ENCODE assay signal across 14 cellular contexts in genomic region chr2:224666951-224667553, GRCh38. TPM values are rescaled to one million over a fixed set of nuclear protein-coding genes. Genes with fewer than 3 reads are reported as not detected.
DNase-seq lines count a peak whose midpoint lies in the region; ATAC-seq, FAIRE-seq and TF ChIP-seq lines count a peak whose summit lies in the region.
"Had no signal": no experiment of that assay in that cellular context is flagged by ENCODE, and none has a peak within 500 bp of the region (broad histone marks: within the 10 kb centered on the region; RNA-seq: fewer than 3 reads in every experiment).

No MANE protein-coding gene starts in this region.

- in situ Hi-C loops in GM12878 (cut with MboI), result no loop called here

- intact Hi-C loops in GM12878 (cut with micrococcal nuclease; ENCODE audit: unreplicated experiment) (loop anchor here (1.0 to 10.0 kb wide), 4 partner anchors 85 to 378 kb away; partner anchors contain the start of gene DOCK10), body of pancreas (cut with DNase I) (no loop called here), psoas muscle (cut with DNase I) (no loop called here)

- no peaks in the 10 kb centered on the region for H3K79me2 ChIP-seq in GM12878 (ENCODE audit: control insufficient read depth, insufficient read depth, low read length)

- TF ChIP-seq RAD21 in GM12878 (IDR thresholded peaks at IDR 0.05; ENCODE audit: insufficient read depth, low read depth, low read length), result no peak

- no peaks in the 10 kb centered on the region for H4K20me1 ChIP-seq in GM12878 (ENCODE audit: control insufficient read depth, insufficient read depth)

- H3K9ac ChIP-seq in GM12878 (ENCODE audit: control insufficient read depth, insufficient read depth, low read length), result no peak overlapping the region

- TF ChIP-seq CTCF in GM12878 (IDR thresholded peaks at IDR 0.05 in 2 of 3, conservative IDR thresholded peaks at IDR 0.05 in 1 of 3; ENCODE audit: control insufficient read depth in 2 of 3, extremely low read depth in 1 of 3, insufficient read depth in 1 of 3, low read depth in 3 of 3, low read length in 3 of 3) (no peak), body of pancreas (IDR thresholded peaks at IDR 0.05) (no peak), psoas muscle (IDR thresholded peaks at IDR 0.05) (no peak)

- H3K9me3 ChIP-seq in GM12878 (replicated peaks; ENCODE audit: control insufficient read depth, insufficient read depth, low read length) (peaks cover 11% of the 10 kb centered on the region; the same call in 2 of the 3 replicates), body of pancreas (peaks cover 0 to 9% (median 0%) of the 10 kb centered on the region in 3 donors), psoas muscle (no peaks in the 10 kb centered on the region)

- H3K4me3 ChIP-seq in GM12878, result 0 out of 2 replicates have a peak overlapping the region, but pooled peaks have one; percentile 10
- H3K4me3 ChIP-seq in body of pancreas, result no peak overlapping the region
- no peak overlapping the region for H3K4me3 ChIP-seq in psoas muscle

- peak; percentile 96 to 97 for TF ChIP-seq EP300 in GM12878 (IDR thresholded peaks at IDR 0.05; ENCODE audit: borderline replicate concordance in 1 of 2, control insufficient read depth in 1 of 2, low read depth in 2 of 2, low read length in 2 of 2)

- peak overlapping the region; percentile 57 for H3K4me2 ChIP-seq in GM12878 (ENCODE audit: control insufficient read depth, insufficient read depth)

- SMC1A ChIA-PET in GM12878 (lab: Charles Lee; ENCODE audit: uncharacterized antibody, unreplicated experiment), result interaction anchor here (0.7 to 1.3 kb wide), 6 partner anchors 13 to 163 kb away, joined by 3 to 5 read pairs (median 3); no protein-coding TSS in a partner anchor

- H3K36me3 ChIP-seq in GM12878 (ENCODE audit: control insufficient read depth in 2 of 2, insufficient read depth in 2 of 2, low read length in 1 of 2) (no peaks in the 10 kb centered on the region), body of pancreas (replicated peaks in 1 of 2; ENCODE audit: insufficient read depth in 1 of 2, low read depth in 2 of 2) (no peaks in the 10 kb centered on the region), psoas muscle (ENCODE audit: insufficient read depth in 1 of 2, low read depth in 1 of 2) (no peaks in the 10 kb centered on the region)

- TF ChIP-seq POLR2A in GM12878 (IDR thresholded peaks at IDR 0.05; ENCODE audit: low read depth, low read length), result no peak
- no peak for TF ChIP-seq POLR2A in body of pancreas (IDR thresholded peaks at IDR 0.05)

- RAD21 ChIA-PET in GM12878 (lab: Charles Lee; ENCODE audit: unreplicated experiment), result interaction anchor here (0.7 to 0.9 kb wide), 3 partner anchors 16 to 56 kb away, joined by 3 to 5 read pairs (median 3); no protein-coding TSS in a partner anchor

- H3K27ac ChIP-seq in GM12878 (ENCODE audit: control insufficient read depth, insufficient read depth) (peak overlapping the region; percentile 48), body of pancreas (no peak overlapping the region), psoas muscle (no peak overlapping the region)

- BruUV-seq in GM12878 (replicated peaks; lab: Mats Ljungman, UMichigan), result no TSS peak

- no peak overlapping the region; the same call in 1 of the 2 replicates for H2AFZ ChIP-seq in GM12878 (ENCODE audit: control insufficient read depth, low read depth, low read length)

- ATAC-seq in GM18868 (IDR thresholded peaks at IDR 0.05; ENCODE audit: unreplicated experiment) (peak; percentile 97), GM21528 (IDR thresholded peaks at IDR 0.05; ENCODE audit: low FRiP score, unreplicated experiment) (peak; percentile 97), HG03103 (IDR thresholded peaks at IDR 0.05; ENCODE audit: low read depth, unreplicated experiment) (peak; percentile 98), GM12878 (peak; percentile 97), body of pancreas (no peak), psoas muscle (no peak)

- peak; percentile 96 for FAIRE-seq in GM12878 (lab: Jason Lieb, UNC)

- CTCF ChIA-PET in GM12878 (lab: Yijun Ruan, JAX), result interaction anchor here (0.6 to 1.3 kb wide), 4 partner anchors 10 to 220 kb away, joined by 3 to 6 read pairs (median 4); no protein-coding TSS in a partner anchor

- H3K4me1 ChIP-seq in GM12878 (ENCODE audit: control insufficient read depth, insufficient read depth, low read length) (peaks cover 3% of the 10 kb centered on the region), body of pancreas (no peaks in the 10 kb centered on the region), psoas muscle (no peaks in the 10 kb centered on the region)

- POLR2A ChIA-PET in GM12878 (lab: Charles Lee), result interaction anchor here (0.7 kb wide), 1 partner anchor 28 kb away, joined by 3 read pairs; no protein-coding TSS in a partner anchor

- DNase-seq in GM12878 (ENCODE audit: low read depth, low spot score) (peak; percentile 92), hippocampal formation (lab: John Stamatoyannopoulos, UW) (no peak), UCSD-AML1 (lab: John Stamatoyannopoulos, UW; ENCODE audit: unreplicated experiment) (no peak), body of pancreas (no peak), psoas muscle (no peak)
- DNase-seq: activated CD4-positive, alpha-beta T cell treated with anti-CD3 and anti-CD28 coated beads for 4 hours; NCI-H187 treated with DMSO at 0.1 percent for 48 hours; nephron progenitor cell; stimulated activated CD4-positive, alpha-beta T cell treated with anti-CD3 and anti-CD28 coated beads, Interleukin-12 subunit alpha, Interleukin-12 subunit beta, amount 100 ng/mL, for 4 hours had no signal

- H3K27me3 ChIP-seq in GM12878 (replicated peaks in 1 of 2; ENCODE audit: control insufficient read depth in 2 of 2, insufficient read depth in 2 of 2, low read length in 1 of 2) (no peaks in the 10 kb centered on the region), body of pancreas (no peaks in the 10 kb centered on the region), psoas muscle (ENCODE audit: insufficient read depth in 3 of 3, low read length in 2 of 3) (no peaks in the 10 kb centered on the region)

- WGBS in GM12878 (ENCODE audit: insufficient coverage, insufficient replicate concordance, low lambda C conversion rate, missing lambda C conversion rate), result 8% methylated on average over 2 of the region's 2 CpGs
- 46 to 53% methylated on average over 2 of the region's 2 CpGs for WGBS in body of pancreas, 2 donors
- 64 to 72% (median 65%) methylated on average over 2 of the region's 2 CpGs for WGBS in psoas muscle, 3 donors

TF ChIP-seq in GM12878, 131 proteins besides CTCF, POLR2A, EP300 and RAD21 (continues in another document):
- TF ChIP-seq NBN (IDR thresholded peaks at IDR 0.05) (0 out of 2 replicates have a peak, but pooled peaks have one; percentile 48), CREM (IDR thresholded peaks at IDR 0.05; ENCODE audit: low read depth) (peak; percentile 76; the same call in 1 of the 2 replicates), MEF2B (IDR thresholded peaks at IDR 0.05; ENCODE audit: partially characterized antibody, poor library complexity, severe bottlenecking) (peak; percentile 88), HSF1 (IDR thresholded peaks at IDR 0.05; ENCODE audit: low read depth, low read length) (no peak), TBL1XR1 (IDR thresholded peaks at IDR 0.05; ENCODE audit: low read depth, low read length) (peak; percentile 85), TCF7 (IDR thresholded peaks at IDR 0.05; ENCODE audit: borderline replicate concordance) (peak; percentile 71; the same call in 1 of the 2 replicates), PAX8 (IDR thresholded peaks at IDR 0.05) (no peak), POU2F2 (IDR thresholded peaks at IDR 0.05; ENCODE audit: borderline replicate concordance, low read depth, low read length) (peak; percentile 97), CEBPB (IDR thresholded peaks at IDR 0.05; ENCODE audit: borderline replicate concordance in 1 of 2, low read depth in 2 of 2, low read length in 2 of 2) (peak; percentile 28 to 85; a peak in 2 of 4 replicates), RUNX3 (IDR thresholded peaks at IDR 0.05; ENCODE audit: low read length) (peak; percentile 93), SRF (IDR thresholded peaks at IDR 0.05; ENCODE audit: low read depth in 2 of 2, low read length in 2 of 2) (0 out of 4 replicates have a peak, but pooled peaks of 1 of the 2 experiments have one; percentile 41), BHLHE40 (IDR thresholded peaks at IDR 0.05; ENCODE audit: borderline replicate concordance in 1 of 2, low read depth in 2 of 2, low read length in 1 of 2) (peak; percentile 42 to 45; a peak in 1 of 4 replicates), KLF5 (IDR thresholded peaks at IDR 0.05; ENCODE audit: partially characterized antibody) (peak; percentile 89), KDM1A (IDR thresholded peaks at IDR 0.05; ENCODE audit: borderline replicate concordance) (no peak)

RNA-seq across cellular contexts. Expression of gene CCDC195, which starts 49.1 kb away (rescaled TPM):
- total RNA-seq in GM12878 (2013; cell fraction: nucleolus; rRNA removed), result not detected in 2 replicates
- total RNA-seq in GM12878 (2014; rRNA removed) (not detected in 2 replicates), GM12878 (2014; rRNA removed; fragmentation: Illumina TruSeq; extraction: Trizol) (not detected in 2 replicates), GM12878 (2021) (not detected in 2 replicates), body of pancreas (not detected), psoas muscle (1 to 10 TPM in 1 of 4 donors, not detected in 3; 1.5 TPM)
- not detected for polyA plus RNA-seq in GM12878 (2011; ENCODE audit: low read depth)
- polyA plus RNA-seq in GM12878 (2011; rRNA removed) (0.16 TPM in 1 of 2 replicates, not detected in the other), GM12878 (2014; fragmentation: Illumina TruSeq; extraction: Trizol) (not detected in 2 replicates), GM12878 (2014; fragmentation: Nextera tagmentation; extraction: Ambion mirVana) (not detected), GM12878 (2014; rRNA removed) (not detected in 2 replicates), GM12878 (2016; fragmentation: Nextera tagmentation; extraction: Ambion mirVana) (not detected), psoas muscle (not detected)
- polyA plus RNA-seq in GM12878 (2011; cell fraction: cytosol; rRNA removed), result not detected in 2 replicates
- polyA plus RNA-seq in GM12878 (2011; cell fraction: nucleus; rRNA removed), result not detected in 2 replicates
- not detected in 2 replicates for polyA plus RNA-seq in GM12878 (2012)
- polyA minus RNA-seq in GM12878 (2011; rRNA and poly(A)+ RNA removed), result not detected in 2 replicates
- polyA minus RNA-seq in GM12878 (2011; cell fraction: cytosol; rRNA and poly(A)+ RNA removed), result not detected in 2 replicates
- not detected in 2 replicates for polyA minus RNA-seq in GM12878 (2011; cell fraction: nucleus; rRNA and poly(A)+ RNA removed)
- total RNA-seq: RPMI7951 had no signal
- polyA plus RNA-seq: adipose tissue had no signal

Comparison
In these comparisons a context has a peak if more than half of its experiments do, and no peak if none do; other contexts are left out.
1. ATAC-seq: peak in GM18868 (single experiment), GM21528 (single experiment), HG03103 (single experiment) and GM12878 (single experiment); none in body of pancreas (single experiment) and psoas muscle (0 of 4).